Comparison of ENCODE assay signal across 2 cellular contexts in genomic region chr3:53845103-53845880, GRCh38.
A peak's percentile ranks its signal among the peaks of the same experiment; 100 is the strongest.
TF ChIP-seq lines count a peak whose summit lies in the region.

No MANE protein-coding gene starts in this region.

TF ChIP-seq in IMR-90, 13 proteins besides CTCF, POLR2A, EP300 and RAD21:
- TF ChIP-seq RCOR1 (IDR thresholded peaks at IDR 0.05; ENCODE audit: insufficient replicate concordance, low read length) (no peak), USF2 (IDR thresholded peaks at IDR 0.05; ENCODE audit: low read depth, low read length) (no peak), NFE2L2 (IDR thresholded peaks at IDR 0.05; ENCODE audit: low read depth, low read length) (no peak), RFX5 (IDR thresholded peaks at IDR 0.05; ENCODE audit: low read depth, low read length) (no peak), CHD1 (IDR thresholded peaks at IDR 0.05; ENCODE audit: low read depth, low read length) (no peak), CEBPB (IDR thresholded peaks at IDR 0.05; ENCODE audit: low read depth, low read length) (no peak), MAZ (IDR thresholded peaks at IDR 0.05; ENCODE audit: borderline replicate concordance, low read depth, low read length) (no peak), SMC3 (IDR thresholded peaks at IDR 0.05; ENCODE audit: low read depth, low read length) (no peak), ELK1 (IDR thresholded peaks at IDR 0.05; ENCODE audit: borderline replicate concordance, low read depth, low read length) (no peak), MXI1 (IDR thresholded peaks at IDR 0.05; ENCODE audit: borderline replicate concordance, low read depth, low read length) (no peak), FOS (IDR thresholded peaks at IDR 0.05; ENCODE audit: low read depth, low read length) (no peak), MAFK (IDR thresholded peaks at IDR 0.05; ENCODE audit: low read depth, low read length) (no peak), BHLHE40 (IDR thresholded peaks at IDR 0.05; ENCODE audit: low read depth, low read length) (no peak)

TF ChIP-seq in K562, 482 proteins besides CTCF, POLR2A, EP300 and RAD21:
- no peak for TF ChIP-seq SMAD2 (IDR thresholded peaks at IDR 0.05; ENCODE audit: low read depth, low read length)
- no peak for TF ChIP-seq KDM2B (CRISPR knock-in tag; IDR thresholded peaks at IDR 0.05)
- TF ChIP-seq DEAF1 (CRISPR knock-in tag; IDR thresholded peaks at IDR 0.05): no peak
- TF ChIP-seq MEIS2 (IDR thresholded peaks at IDR 0.05; ENCODE audit: partially characterized antibody): no peak
- 0 out of 2 replicates have a peak, but pooled peaks have one; percentile 16 for TF ChIP-seq GABPB1 (CRISPR knock-in tag; IDR thresholded peaks at IDR 0.05)
- TF ChIP-seq ATF6 (CRISPR knock-in tag; IDR thresholded peaks at IDR 0.05): no peak
- TF ChIP-seq ZNF551 (CRISPR knock-in tag; IDR thresholded peaks at IDR 0.05): no peak
- TF ChIP-seq KAT2B (IDR thresholded peaks at IDR 0.05; ENCODE audit: low read depth, low read length): no peak
- peak; percentile 66 for TF ChIP-seq EGR1 (conservative IDR thresholded peaks at IDR 0.05)
